Comparison of ENCODE assay signal across 26 cellular contexts in genomic region chr21:37645848-37646247, GRCh38.
"Had no signal": no experiment of that assay in that cellular context is flagged by ENCODE, and none has a peak within 500 bp of the region (broad histone marks: within the 10 kb centered on the region; RNA-seq: fewer than 3 reads in every experiment).

No MANE protein-coding gene starts in this region.

- FAIRE-seq: astrocyte, K562, TTC549 had no signal

- H3K27me3 Mint-ChIP-seq: brain had no signal

- ATAC-seq: activated T-cell treated with anti-CD3 and anti-CD28 coated beads, Interleukin-2, amount 50 U/mL, for 4 hours; Right ventricle myocardium inferior; T-cell had no signal

- H3K4me2 ChIP-seq: PC-9 had no signal

- H3K9me3 Mint-ChIP-seq: activated CD4-positive, alpha-beta memory T cell treated with anti-CD3 and anti-CD28 coated beads for 36 hours; activated CD4-positive, alpha-beta T cell treated with anti-CD3 and anti-CD28 coated beads, Interleukin-2, amount 10 ng/mL, durations not matched to agents 7 days and 5 days; activated naive CD4-positive, alpha-beta T cell treated with anti-CD3 and anti-CD28 coated beads for 36 hours; activated T-cell treated with anti-CD3 and anti-CD28 coated beads, Interleukin-2, amount 50 U/mL, for 4 hours; brain; T-cell had no signal

- H3K4me3 ChIP-seq: K562, PC-9, SK-N-MC had no signal

- H3K4me3 Mint-ChIP-seq: activated CD4-positive, alpha-beta memory T cell treated with anti-CD3 and anti-CD28 coated beads for 36 hours; activated CD4-positive, alpha-beta T cell treated with anti-CD3 and anti-CD28 coated beads, Interleukin-2, amount 10 ng/mL, durations not matched to agents 7 days and 5 days; activated naive CD4-positive, alpha-beta T cell treated with anti-CD3 and anti-CD28 coated beads for 36 hours; activated naive CD8-positive, alpha-beta T cell; activated T-cell treated with anti-CD3 and anti-CD28 coated beads, Interleukin-2, amount 50 U/mL, for 4 hours; brain; T-cell had no signal

- H3K4me1 Mint-ChIP-seq: activated CD4-positive, alpha-beta T cell treated with anti-CD3 and anti-CD28 coated beads, Interleukin-2, amount 10 ng/mL, durations not matched to agents 7 days and 5 days; brain had no signal

- H3K27ac ChIP-seq: PC-9, SK-N-MC had no signal

- H3K27ac Mint-ChIP-seq: activated CD4-positive, alpha-beta memory T cell treated with anti-CD3 and anti-CD28 coated beads for 36 hours; activated CD4-positive, alpha-beta T cell treated with anti-CD3 and anti-CD28 coated beads, Interleukin-2, amount 10 ng/mL, durations not matched to agents 7 days and 5 days; activated naive CD4-positive, alpha-beta T cell treated with anti-CD3 and anti-CD28 coated beads for 36 hours; activated naive CD8-positive, alpha-beta T cell; brain; T-cell had no signal

- DNase-seq: activated CD4-positive, alpha-beta memory T cell treated with anti-CD3 and anti-CD28 coated beads for 36 hours; activated CD4-positive, alpha-beta T cell treated with anti-CD3 and anti-CD28 coated beads, Interleukin-2, amount 10 ng/mL, durations not matched to agents 7 days and 5 days; activated CD4-positive, CD25-positive, alpha-beta regulatory T cell; activated CD8-positive, alpha-beta memory T cell treated with anti-CD3 and anti-CD28 coated beads for 24 hours; activated effector memory CD4-positive, alpha-beta T cell treated with anti-CD3 and anti-CD28 coated beads, Interleukin-2, amount 50 U/mL, for 16 hours; activated naive CD4-positive, alpha-beta T cell treated with anti-CD3 and anti-CD28 coated beads for 36 hours; activated T-cell treated with anti-CD3 and anti-CD28 coated beads, Interleukin-2, amount 50 U/mL, for 4 hours; amygdala; Kasumi-1; NCI-H1105 treated with DMSO at 0.1 percent for 48 hours; NCI-H1436 treated with DMSO at 0.1 percent for 48 hours; NCI-H187; NCI-H2081; NCI-H446; PC-9; RPMI8226; T-cell; T-helper 2 cell; T1000 had no signal

- H2AFZ ChIP-seq: PC-9 had no signal

- H3K36me3 Mint-ChIP-seq: activated CD4-positive, alpha-beta memory T cell treated with anti-CD3 and anti-CD28 coated beads for 36 hours; activated naive CD8-positive, alpha-beta T cell; brain; T-cell had no signal
